Comparison of ENCODE assay signal across 8 cellular contexts in the genomic region with DNA sequence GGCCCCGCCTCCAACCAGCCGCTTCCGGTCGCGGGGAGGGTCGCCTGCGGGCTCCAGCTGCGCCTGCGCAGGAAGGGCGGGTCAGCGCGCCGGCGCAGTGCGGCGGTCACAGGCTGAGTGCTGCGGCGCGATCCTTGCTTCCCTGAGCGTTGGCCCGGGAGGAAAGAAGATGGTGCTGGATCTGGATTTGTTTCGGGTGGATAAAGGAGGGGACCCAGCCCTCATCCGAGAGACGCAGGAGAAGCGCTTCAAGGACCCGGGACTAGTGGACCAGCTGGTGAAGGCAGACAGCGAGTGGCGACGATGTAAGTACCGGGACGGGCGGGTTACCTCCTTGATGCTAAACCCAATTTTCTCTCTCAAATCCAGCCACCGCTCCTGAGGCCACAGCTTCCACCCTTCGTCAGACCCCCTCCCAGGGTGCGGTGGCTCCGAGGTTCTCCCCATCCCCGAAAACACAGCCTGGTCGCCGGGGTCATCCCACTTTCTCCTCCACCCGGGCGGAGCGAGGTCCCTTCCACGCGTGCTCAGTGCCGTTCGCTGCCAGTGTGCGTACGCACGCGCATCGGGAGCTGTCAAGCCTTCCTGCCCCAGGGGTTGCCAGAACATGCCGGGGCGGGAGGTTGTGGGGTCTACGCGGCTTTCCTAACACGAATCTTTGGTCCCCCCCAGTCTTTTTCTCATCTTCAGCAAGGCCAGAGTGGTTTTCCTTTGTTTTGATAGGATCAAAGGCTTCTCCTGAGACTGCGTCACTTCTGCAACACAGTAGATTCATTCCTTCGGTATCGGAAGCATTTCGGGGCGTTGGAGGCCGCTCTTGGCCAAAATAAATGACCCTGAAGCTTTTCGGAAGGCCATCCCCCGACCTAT. TPM values are rescaled to one million over a fixed set of nuclear protein-coding genes. Genes with fewer than 3 reads are reported as not detected.
DNase-seq lines count a peak whose midpoint lies in the region; ATAC-seq, FAIRE-seq and TF ChIP-seq lines count a peak whose summit lies in the region.

A gene with protein sequence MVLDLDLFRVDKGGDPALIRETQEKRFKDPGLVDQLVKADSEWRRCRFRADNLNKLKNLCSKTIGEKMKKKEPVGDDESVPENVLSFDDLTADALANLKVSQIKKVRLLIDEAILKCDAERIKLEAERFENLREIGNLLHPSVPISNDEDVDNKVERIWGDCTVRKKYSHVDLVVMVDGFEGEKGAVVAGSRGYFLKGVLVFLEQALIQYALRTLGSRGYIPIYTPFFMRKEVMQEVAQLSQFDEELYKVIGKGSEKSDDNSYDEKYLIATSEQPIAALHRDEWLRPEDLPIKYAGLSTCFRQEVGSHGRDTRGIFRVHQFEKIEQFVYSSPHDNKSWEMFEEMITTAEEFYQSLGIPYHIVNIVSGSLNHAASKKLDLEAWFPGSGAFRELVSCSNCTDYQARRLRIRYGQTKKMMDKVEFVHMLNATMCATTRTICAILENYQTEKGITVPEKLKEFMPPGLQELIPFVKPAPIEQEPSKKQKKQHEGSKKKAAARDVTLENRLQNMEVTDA (plus strand): TSS at position 95 of the 870 bp plus-strand sequence. CDS start 75 bp downstream, at position 170.

- H3K36me3 ChIP-seq in kidney (ENCODE audit: control insufficient read depth in 1 of 2, insufficient read depth in 2 of 2, low read length in 2 of 2), result no peaks in the 10 kb centered on the region

- intact Hi-C loops in kidney (cut with DNase I), result no loop called here

- H3K9me3 ChIP-seq in kidney (ENCODE audit: control insufficient read depth in 1 of 2, low read length in 2 of 2), result no peaks in the 10 kb centered on the region

- ATAC-seq in GM18909 (IDR thresholded peaks at IDR 0.05; ENCODE audit: poor library complexity, unreplicated experiment) (peak; percentile 83), HG03139 (IDR thresholded peaks at IDR 0.05; ENCODE audit: unreplicated experiment) (peak; percentile 83)

- peak within 1 kb of the TSS; percentile 92 to 94 for H3K9ac ChIP-seq in kidney (ENCODE audit: low read length in 2 of 2)

- H3K27ac ChIP-seq in kidney (ENCODE audit: low read depth in 2 of 2, low read length in 2 of 2), result peak within 1 kb of the TSS; percentile 91 to 97

- no peak for DNase-seq in AG09309 (ENCODE audit: low read depth)
- DNase-seq in NCI-H345 (lab: John Stamatoyannopoulos, UW), result peak; percentile 92
- DNase-seq in activated CD4-positive, CD25-positive, alpha-beta regulatory T cell treated with anti-CD3 and anti-CD28 coated beads, Interleukin-2, amount 50 U/mL, for 72 hours, result peak; percentile 91
- DNase-seq in cerebellar cortex (ENCODE audit: low spot score), result peak; percentile 82
- peak; percentile 96 for DNase-seq in kidney
- DNase-seq in stimulated activated CD4-positive, alpha-beta T cell treated with anti-CD3 and anti-CD28 coated beads, Interleukin-15, amount 100 ng/mL, for 24 hours, result peak; percentile 90

- no peak for TF ChIP-seq CTCF in AG09309 (IDR thresholded peaks at IDR 0.05; ENCODE audit: control insufficient read depth, insufficient read depth, low read depth, low read length, missing control alignments)
- TF ChIP-seq CTCF in kidney (IDR thresholded peaks at IDR 0.05; ENCODE audit: borderline replicate concordance, extremely low read depth, insufficient read depth), result no peak

- no peak for FAIRE-seq in kidney (lab: Jason Lieb, UNC)

- H3K4me3 ChIP-seq in AG09309 (ENCODE audit: control insufficient read depth, low read depth, low read length) (peak within 1 kb of the TSS; percentile 73), kidney (ENCODE audit: low read length in 2 of 2) (peak within 1 kb of the TSS; percentile 99)

- peaks cover 5 to 12% of the 10 kb centered on the region in 2 donors for H3K4me1 ChIP-seq in kidney (ENCODE audit: control insufficient read depth in 1 of 2, insufficient read depth in 1 of 2, low read depth in 1 of 2, low read length in 2 of 2)

RNA-seq across cellular contexts. Expression of the gene that starts here (rescaled TPM):
- 181 TPM for total RNA-seq in kidney
- polyA plus RNA-seq in kidney (ENCODE audit: insufficient read depth, low read depth, low replicate concordance), result 114 TPM
